Comparison of ENCODE assay signal across 22 cellular contexts in genomic region chr13:93364166-93364565, GRCh38.
A peak's percentile ranks its signal among the peaks of the same experiment; 100 is the strongest.
DNase-seq lines count a peak whose midpoint lies in the region; ATAC-seq, FAIRE-seq and TF ChIP-seq lines count a peak whose summit lies in the region.
"Had no signal": no experiment of that assay in that cellular context is flagged by ENCODE, and none has a peak within 500 bp of the region (broad histone marks: within the 10 kb centered on the region; RNA-seq: fewer than 3 reads in every experiment).

No MANE protein-coding gene starts in this region.

- FAIRE-seq in H54 (lab: Jason Lieb, UNC) (peak; percentile 92), small intestine (lab: Jason Lieb, UNC) (no peak), HepG2 (lab: Jason Lieb, UNC) (no peak)
- FAIRE-seq: D721Med, endothelial cell of umbilical vein, GM12892 had no signal

- no peak overlapping the region for H3K9ac ChIP-seq in fibroblast of lung (ENCODE audit: insufficient read depth, low read length)
- no peak overlapping the region for H3K9ac ChIP-seq in HepG2 (ENCODE audit: insufficient read depth, low read depth, low read length)

- intact Hi-C loops in HepG2 (cut with micrococcal nuclease; ENCODE audit: unreplicated experiment): loop anchor here (5.0 kb wide), 1 partner anchor 117 kb away; no protein-coding TSS in a partner anchor

- H3K4me3 ChIP-seq in RWPE2 (ENCODE audit: severe bottlenecking): no peak overlapping the region
- no peak overlapping the region for H3K4me3 ChIP-seq in fibroblast of lung (replicated peaks in 1 of 4; ENCODE audit: control extremely low read depth in 1 of 4, insufficient read depth in 1 of 4, low read depth in 3 of 4, low read length in 4 of 4)
- H3K4me3 ChIP-seq in osteoblast (ENCODE audit: insufficient read depth, low read length): no peak overlapping the region
- no peak overlapping the region for H3K4me3 ChIP-seq in small intestine (ENCODE audit: low read depth in 1 of 2, low read length in 2 of 2)
- no peak overlapping the region for H3K4me3 ChIP-seq in HepG2 (replicated peaks in 1 of 3; ENCODE audit: insufficient read depth in 1 of 3, low read depth in 2 of 3, low read length in 3 of 3)
- H3K4me3 ChIP-seq: GM23338, SJSA1 had no signal

- H4K20me1 ChIP-seq in fibroblast of lung (ENCODE audit: control insufficient read depth, extremely low read depth, insufficient read depth, low read length): no peaks in the 10 kb centered on the region
- H4K20me1 ChIP-seq in osteoblast (ENCODE audit: insufficient read depth, low read length): peaks cover 4% of the 10 kb centered on the region
- H4K20me1 ChIP-seq in HepG2 (ENCODE audit: insufficient read depth, low read length): no peaks in the 10 kb centered on the region

- POLR2A ChIA-PET in HepG2 (lab: Yijun Ruan, JAX): no interaction called here

- in situ Hi-C loops in HepG2 (cut with HindIII; ENCODE audit: extremely low pct_ligation_motif_present, low pct_unique_long_range_greater_than_20kb): no loop called here

- TF ChIP-seq POLR2A in H54 (IDR thresholded peaks at IDR 0.05; ENCODE audit: low read depth, low read length): no peak
- no peak for TF ChIP-seq POLR2A in HepG2 (IDR thresholded peaks at IDR 0.05; ENCODE audit: insufficient read depth in 1 of 2, low read depth in 2 of 2, low read length in 2 of 2)

- no TSS peak for BruUV-seq in HepG2 (replicated peaks; lab: Mats Ljungman, UMichigan)

- H3K4me2 ChIP-seq in fibroblast of lung (ENCODE audit: extremely low read depth, insufficient read depth, low read length): no peak overlapping the region
- no peak overlapping the region for H3K4me2 ChIP-seq in osteoblast (ENCODE audit: insufficient read depth, low read length)
- H3K4me2 ChIP-seq in HepG2 (ENCODE audit: low read depth, low read length): no peak overlapping the region
- H3K4me2 ChIP-seq: GM23338 had no signal

- no peak for TF ChIP-seq RAD21 in HepG2 (CRISPR knock-in tag; IDR thresholded peaks at IDR 0.05)

- H3K27ac ChIP-seq in RWPE2 (ENCODE audit: poor library complexity, severe bottlenecking): no peak overlapping the region
- H3K27ac ChIP-seq in fibroblast of lung (ENCODE audit: insufficient read depth, low read length): no peak overlapping the region
- H3K27ac ChIP-seq in osteoblast (ENCODE audit: low read depth, low read length): no peak overlapping the region
- H3K27ac ChIP-seq in small intestine (ENCODE audit: low read depth in 1 of 2, low read length in 1 of 2): no peak overlapping the region
- no peak overlapping the region for H3K27ac ChIP-seq in HepG2 (ENCODE audit: extremely low read length, insufficient read depth, low read length)
- H3K27ac ChIP-seq: SJSA1 had no signal

- ATAC-seq in RWPE2 (ENCODE audit: low read depth): peak; percentile 38; the same call in 1 of the 3 replicates
- ATAC-seq in HepG2: no peak
- ATAC-seq: activated CD4-positive, CD25-positive, alpha-beta regulatory T cell treated with anti-CD3 and anti-CD28 coated beads, Interleukin-2, amount 50 U/mL, for 24 hours; activated T-helper 17 cell treated with anti-CD3 and anti-CD28 coated beads, Interleukin-2, amount 50 U/mL, for 72 hours; GM23338; left cardiac atrium; right cardiac atrium had no signal

- H3K79me2 ChIP-seq in fibroblast of lung (ENCODE audit: control insufficient read depth, insufficient read depth, low read length) (no peaks in the 10 kb centered on the region), osteoblast (ENCODE audit: insufficient read depth, low read length) (peaks cover 3% of the 10 kb centered on the region), HepG2 (ENCODE audit: insufficient read depth, low read length) (no peaks in the 10 kb centered on the region)

- CTCF ChIA-PET in HepG2 (lab: Yijun Ruan, JAX; ENCODE audit: low intra/inter-chr PET ratio, low total read pairs): no interaction called here

- DNase-seq in H54 (ENCODE audit: insufficient read length, low spot score): peak; percentile 20
- DNase-seq in RWPE2 (ENCODE audit: low spot score): no peak
- peak; percentile 37 to 68 for DNase-seq in fibroblast of lung (ENCODE audit: low read depth in 2 of 2)
- DNase-seq in osteoblast (ENCODE audit: insufficient read length, low spot score, missing footprints): peak; percentile 19
- DNase-seq in iPS-NIHi11 (ENCODE audit: low spot score): no peak
- DNase-seq in small intestine: no peak
- no peak for DNase-seq in HepG2 (ENCODE audit: low spot score)
- DNase-seq: activated CD4-positive, alpha-beta memory T cell treated with anti-CD3 and anti-CD28 coated beads for 36 hours; foreskin melanocyte; left cardiac atrium; NCI-H1092 treated with DMSO at 0.1 percent for 48 hours; NCI-H1930; NCI-H526 treated with DMSO at 0.1 percent for 48 hours; right cardiac atrium; stimulated activated naive CD4-positive, alpha-beta T cell had no signal

- TF ChIP-seq EP300 in HepG2 (IDR thresholded peaks at IDR 0.05; ENCODE audit: low read depth in 2 of 2, low read length in 2 of 2) (no peak), HepG2 (CRISPR knock-in tag; IDR thresholded peaks at IDR 0.05; ENCODE audit: borderline replicate concordance) (no peak)

- TF ChIP-seq CTCF in RWPE2 (IDR thresholded peaks at IDR 0.05; ENCODE audit: poor library complexity, severe bottlenecking) (no peak), fibroblast of lung (conservative IDR thresholded peaks at IDR 0.05 in 1 of 2, IDR thresholded peaks at IDR 0.05 in 1 of 2; ENCODE audit: low read depth in 1 of 2, low read length in 2 of 2) (no peak), osteoblast (IDR thresholded peaks at IDR 0.05; ENCODE audit: extremely low read depth, low read depth, low read length) (no peak), HepG2 (CRISPR knock-in tag; IDR thresholded peaks at IDR 0.05) (no peak)

- H3K4me1 ChIP-seq in RWPE2 (ENCODE audit: insufficient read depth, poor library complexity, severe bottlenecking): no peaks in the 10 kb centered on the region
- no peaks in the 10 kb centered on the region for H3K4me1 ChIP-seq in fibroblast of lung (ENCODE audit: control insufficient read depth, extremely low read depth, insufficient read depth, low read length)
- no peaks in the 10 kb centered on the region for H3K4me1 ChIP-seq in osteoblast (ENCODE audit: insufficient read depth, low read length)
- no peaks in the 10 kb centered on the region for H3K4me1 ChIP-seq in small intestine (ENCODE audit: control insufficient read depth in 2 of 2, insufficient read depth in 1 of 2, low read depth in 1 of 2, low read length in 1 of 2)
- H3K4me1 ChIP-seq in HepG2 (ENCODE audit: insufficient read depth, low read length): peaks cover 18% of the 10 kb centered on the region
- H3K4me1 ChIP-seq: SJSA1 had no signal

- 74 to 84% (median 79%) methylated on average over 5 of the region's 5 CpGs for WGBS in small intestine, 3 donors
- WGBS in HepG2 (ENCODE audit: low lambda C conversion rate): 89% methylated on average over 5 of the region's 5 CpGs

- H3K27me3 ChIP-seq in RWPE2 (ENCODE audit: insufficient read depth, poor library complexity, severe bottlenecking) (peaks cover 3% of the 10 kb centered on the region), fibroblast of lung (ENCODE audit: control insufficient read depth, insufficient read depth, low read length) (no peaks in the 10 kb centered on the region), osteoblast (ENCODE audit: insufficient read depth, low read length) (no peaks in the 10 kb centered on the region), small intestine (ENCODE audit: control insufficient read depth in 2 of 2, insufficient read depth in 2 of 2, low read length in 2 of 2) (no peaks in the 10 kb centered on the region), HepG2 (ENCODE audit: control insufficient read depth in 1 of 2, insufficient read depth in 2 of 2, low read length in 2 of 2) (no peaks in the 10 kb centered on the region)

- H3K36me3 ChIP-seq in RWPE2 (ENCODE audit: low read depth): no peaks in the 10 kb centered on the region
- H3K36me3 ChIP-seq in fibroblast of lung (ENCODE audit: control insufficient read depth, insufficient read depth, low read length): no peaks in the 10 kb centered on the region
- no peaks in the 10 kb centered on the region for H3K36me3 ChIP-seq in osteoblast (ENCODE audit: insufficient read depth, low read length)
- no peaks in the 10 kb centered on the region for H3K36me3 ChIP-seq in small intestine (ENCODE audit: control insufficient read depth in 2 of 2, insufficient read depth in 2 of 2, low read length in 2 of 2)
- no peaks in the 10 kb centered on the region for H3K36me3 ChIP-seq in HepG2 (replicated peaks in 1 of 2; ENCODE audit: control insufficient read depth in 1 of 2, insufficient read depth in 2 of 2, low read length in 2 of 2)
- H3K36me3 ChIP-seq: SJSA1 had no signal

- H2AFZ ChIP-seq in fibroblast of lung (ENCODE audit: low read length) (no peak overlapping the region), osteoblast (ENCODE audit: low read length) (no peak overlapping the region), HepG2 (ENCODE audit: low read length) (no peak overlapping the region)
- H2AFZ ChIP-seq: GM23338 had no signal

- H3K9me3 ChIP-seq in RWPE2 (ENCODE audit: severe bottlenecking) (no peaks in the 10 kb centered on the region), fibroblast of lung (ENCODE audit: control insufficient read depth, insufficient read depth, low read depth, low read length) (no peaks in the 10 kb centered on the region), osteoblast (ENCODE audit: low read depth, low read length) (no peaks in the 10 kb centered on the region), small intestine (ENCODE audit: control insufficient read depth, low read depth) (no peaks in the 10 kb centered on the region), HepG2 (ENCODE audit: low read length) (no peaks in the 10 kb centered on the region)
- H3K9me3 ChIP-seq: SJSA1 had no signal

TF ChIP-seq in HepG2, 621 proteins besides CTCF, POLR2A, EP300 and RAD21 (continues in another document):
- TF ChIP-seq ONECUT2 (CRISPR knock-in tag; IDR thresholded peaks at IDR 0.05) (no peak), GLMP (CRISPR knock-in tag; IDR thresholded peaks at IDR 0.05; ENCODE audit: borderline replicate concordance) (no peak), TFDP2 (CRISPR knock-in tag; IDR thresholded peaks at IDR 0.05) (no peak)

Comparison
In these comparisons a context has a peak if more than half of its experiments do, and no peak if none do; other contexts are left out.
1. DNase-seq: peak in H54 (single experiment), fibroblast of lung (2 of 2) and osteoblast (single experiment); none in RWPE2 (single experiment), iPS-NIHi11 (single experiment), small intestine (single experiment) and HepG2 (single experiment).